10 cellular contexts compared by ENCODE assay signal in genomic region chr7:65731129-65731528, GRCh38.
DNase-seq lines count a peak whose midpoint lies in the region; ATAC-seq and TF ChIP-seq lines count a peak whose summit lies in the region.
"Had no signal": no experiment of that assay in that cellular context is flagged by ENCODE, and none has a peak within 500 bp of the region (broad histone marks: within the 10 kb centered on the region; RNA-seq: fewer than 3 reads in every experiment).

No MANE protein-coding gene starts in this region.

- no peak for ATAC-seq in right cardiac atrium
- no peak for ATAC-seq in upper lobe of left lung (ENCODE audit: low FRiP score in 2 of 2)

- peak overlapping the region; percentile 21 for H3K4me3 ChIP-seq in cardiac muscle cell
- H3K4me3 ChIP-seq in right cardiac atrium (ENCODE audit: low read length): no peak overlapping the region
- peak overlapping the region; percentile 57 for H3K4me3 ChIP-seq in choroid plexus epithelial cell (ENCODE audit: low read depth, low read length)
- H3K4me3 ChIP-seq in mucosa of stomach (ENCODE audit: low read length): no peak overlapping the region
- H3K4me3 ChIP-seq in upper lobe of left lung: peak overlapping the region in 3 of 4 donors; percentile 37 to 48 (median 48)

- H3K27ac ChIP-seq in cardiac muscle cell (no peak overlapping the region), right cardiac atrium (ENCODE audit: low read length) (no peak overlapping the region), upper lobe of left lung (peak overlapping the region in 2 of 4 donors; percentile 35 to 56)

- TF ChIP-seq EP300 in upper lobe of left lung (IDR thresholded peaks at IDR 0.05): no peak

- H3K4me1 ChIP-seq in cardiac muscle cell (ENCODE audit: low read depth) (peaks cover 4% of the 10 kb centered on the region), right cardiac atrium (ENCODE audit: control insufficient read depth, insufficient read depth, low read length) (no peaks in the 10 kb centered on the region), mucosa of stomach (ENCODE audit: control insufficient read depth, insufficient read depth, low read length) (peaks cover 7% of the 10 kb centered on the region), upper lobe of left lung (peaks cover 0 to 11% (median 5%) of the 10 kb centered on the region in 4 donors)

- no peak for DNase-seq in cardiac muscle cell (ENCODE audit: low read depth in 1 of 2, low spot score in 1 of 2)
- DNase-seq in right cardiac atrium: no peak
- no peak for DNase-seq in choroid plexus epithelial cell (ENCODE audit: low read depth)
- no peak for DNase-seq in upper lobe of left lung
- DNase-seq in activated CD4-positive, CD25-positive, alpha-beta regulatory T cell (lab: John Stamatoyannopoulos, UW): no peak
- no peak for DNase-seq in pons (ENCODE audit: low spot score)
- DNase-seq in HK-2 (ENCODE audit: unreplicated experiment): no peak
- DNase-seq: HCEC 1CT; NK-92 treated with Interleukin-12 subunit alpha and Interleukin-12 subunit beta, amount 100 ng/mL, for 24 hours had no signal

- H3K27me3 ChIP-seq in cardiac muscle cell (no peaks in the 10 kb centered on the region), right cardiac atrium (ENCODE audit: control insufficient read depth, insufficient read depth) (no peaks in the 10 kb centered on the region), mucosa of stomach (ENCODE audit: control insufficient read depth, insufficient read depth, low read length) (no peaks in the 10 kb centered on the region), upper lobe of left lung (no peaks in the 10 kb centered on the region)

- 65% methylated on average over 7 of the region's 7 CpGs for WGBS in right cardiac atrium
- WGBS in upper lobe of left lung, 2 donors: 61 to 63% methylated on average over 7 of the region's 7 CpGs

- TF ChIP-seq CTCF in cardiac muscle cell (IDR thresholded peaks at IDR 0.05; ENCODE audit: low read depth, low read length) (no peak), choroid plexus epithelial cell (conservative IDR thresholded peaks at IDR 0.05; ENCODE audit: low read depth, low read length) (no peak), upper lobe of left lung (IDR thresholded peaks at IDR 0.05) (no peak)

- TF ChIP-seq POLR2A in upper lobe of left lung (IDR thresholded peaks at IDR 0.05): no peak

- intact Hi-C loops in right cardiac atrium (cut with DNase I): no loop called here

- no peaks in the 10 kb centered on the region for H3K36me3 ChIP-seq in cardiac muscle cell
- H3K36me3 ChIP-seq in mucosa of stomach (ENCODE audit: control insufficient read depth, insufficient read depth, low read length): no peaks in the 10 kb centered on the region
- peaks cover 0 to 13% (median 3%) of the 10 kb centered on the region in 4 donors for H3K36me3 ChIP-seq in upper lobe of left lung

- H3K9me3 ChIP-seq in cardiac muscle cell (ENCODE audit: low read depth) (no peaks in the 10 kb centered on the region), right cardiac atrium (ENCODE audit: control insufficient read depth, low read length) (no peaks in the 10 kb centered on the region), mucosa of stomach (ENCODE audit: control insufficient read depth, low read length) (no peaks in the 10 kb centered on the region), upper lobe of left lung (no peaks in the 10 kb centered on the region)

- H3K9ac ChIP-seq in mucosa of stomach (ENCODE audit: low read length): peak overlapping the region; percentile 34

Comparison
In these comparisons a context has a peak if more than half of its experiments do, and no peak if none do; other contexts are left out.
1. H3K4me3 ChIP-seq: peak in cardiac muscle cell (single experiment), choroid plexus epithelial cell (single experiment) and upper lobe of left lung (3 of 4); none in right cardiac atrium (single experiment) and mucosa of stomach (single experiment).